ENCODE assay signal across 1 cellular context in genomic region chr12:110576504-110576903, GRCh38.
TF ChIP-seq lines count a peak whose summit lies in the region.

No MANE protein-coding gene starts in this region.

TF ChIP-seq in HepG2, 621 proteins besides CTCF, POLR2A, EP300 and RAD21:
- TF ChIP-seq ZBTB2 (CRISPR knock-in tag; IDR thresholded peaks at IDR 0.05; ENCODE audit: low read depth) (no peak), DPF2 (CRISPR knock-in tag; IDR thresholded peaks at IDR 0.05; ENCODE audit: borderline replicate concordance, low read depth) (no peak), ZNF687 (CRISPR knock-in tag; IDR thresholded peaks at IDR 0.05) (no peak), ZNF768 (CRISPR knock-in tag; IDR thresholded peaks at IDR 0.05) (no peak), CREB3 (CRISPR knock-in tag; IDR thresholded peaks at IDR 0.05) (no peak), ZNF3 (CRISPR knock-in tag; IDR thresholded peaks at IDR 0.05) (no peak), TRIM24 (CRISPR knock-in tag; IDR thresholded peaks at IDR 0.05) (no peak), PITX1 (CRISPR knock-in tag; IDR thresholded peaks at IDR 0.05) (no peak), TGIF2 (CRISPR knock-in tag; IDR thresholded peaks at IDR 0.05) (no peak), ZNF331 (CRISPR knock-in tag; IDR thresholded peaks at IDR 0.05) (no peak), KDM6A (CRISPR knock-in tag; IDR thresholded peaks at IDR 0.05; ENCODE audit: low read depth) (no peak), ZNF691 (CRISPR knock-in tag; IDR thresholded peaks at IDR 0.05; ENCODE audit: borderline replicate concordance, low read depth) (no peak), TCF7 (IDR thresholded peaks at IDR 0.05; ENCODE audit: low read depth) (no peak), SNRNP70 (IDR thresholded peaks at IDR 0.05; ENCODE audit: low read depth, low read length) (no peak), IRF9 (CRISPR knock-in tag; IDR thresholded peaks at IDR 0.05; ENCODE audit: borderline replicate concordance) (no peak), FOXK1 (CRISPR knock-in tag; IDR thresholded peaks at IDR 0.05; ENCODE audit: borderline replicate concordance, low read depth) (no peak), NRL (CRISPR knock-in tag; IDR thresholded peaks at IDR 0.05; ENCODE audit: borderline replicate concordance) (no peak)
TF ChIP-seq in HepG2: peak in this region for 0.
